Comparison of ENCODE assay signal across 7 cellular contexts in genomic region chr6:125434760-125435159, GRCh38.
"Had no signal": no experiment of that assay in that cellular context is flagged by ENCODE, and none has a peak within 500 bp of the region (broad histone marks: within the 10 kb centered on the region; RNA-seq: fewer than 3 reads in every experiment).

No MANE protein-coding gene starts in this region.

- FAIRE-seq: HTR-8/SVneo, K562 had no signal

- H3K9ac ChIP-seq: KMS-11 had no signal

- H3K4me3 ChIP-seq: K562 had no signal

- H3K27ac ChIP-seq: HL-60, KMS-11 had no signal

- DNase-seq: IMR-90, KBM-7, KG1 had no signal

- ATAC-seq: K562 had no signal

- H3K4me2 ChIP-seq: KMS-11 had no signal
